Comparison of ENCODE assay signal across 8 cellular contexts in genomic region chr3:14178247-14179113, GRCh38. TPM values are rescaled to one million over a fixed set of nuclear protein-coding genes. Genes with fewer than 3 reads are reported as not detected.
DNase-seq lines count a peak whose midpoint lies in the region; ATAC-seq and TF ChIP-seq lines count a peak whose summit lies in the region.

Gene LSM3, plus strand, starts transcription at chr3:14178817. Its CDS starts 44 bp downstream, at chr3:14178861.
Gene XPC, minus strand, starts transcription at chr3:14178601. Its CDS starts 33 bp downstream, at chr3:14178568.

- ATAC-seq in GM19025 (IDR thresholded peaks at IDR 0.05; ENCODE audit: low read depth, unreplicated experiment) (peak; percentile 90), HG03342 (IDR thresholded peaks at IDR 0.05; ENCODE audit: unreplicated experiment) (peak; percentile 90)
- peak; percentile 88 for ATAC-seq in central memory CD8-positive, alpha-beta T cell (replicated peaks; ENCODE audit: extremely low read depth, poor library complexity, severe bottlenecking)

- H3K9me3 ChIP-seq in spleen = no peaks in the 10 kb centered on the region

- WGBS in spleen, 5 donors = 0 to 1% (median 0%) methylated on average over 61 to 78 of the region's 78 CpGs

- peaks cover 44% of the 10 kb centered on the region for H3K36me3 Mint-ChIP-seq in central memory CD8-positive, alpha-beta T cell (ENCODE audit: insufficient read depth)

- DNase-seq in AG09309 (ENCODE audit: low read depth) = peak; percentile 98
- DNase-seq in NCI-H446 (lab: John Stamatoyannopoulos, UW) = peak; percentile 91 to 96
- peak; percentile 96 for DNase-seq in activated CD4-positive, CD25-positive, alpha-beta regulatory T cell treated with anti-CD3 and anti-CD28 coated beads, Interleukin-2, amount 50 U/mL, for 16 hours (ENCODE audit: low read depth, low spot score)
- DNase-seq in central memory CD8-positive, alpha-beta T cell (ENCODE audit: low spot score in 2 of 2) = peak; percentile 99
- DNase-seq in inferior parietal cortex (ENCODE audit: extremely low spot score) = peak; percentile 100
- DNase-seq in spleen = peak; percentile 99

- intact Hi-C loops in spleen (cut with DNase I; ENCODE audit: low total_unique reads) = loop anchor here (5.0 kb wide), 1 partner anchor 56 kb away; the partner anchor contains the start of gene CHCHD4

- H3K27me3 ChIP-seq in spleen (replicated peaks in 1 of 7) = no peaks in the 10 kb centered on the region

- H3K27me3 Mint-ChIP-seq in central memory CD8-positive, alpha-beta T cell = no peaks in the 10 kb centered on the region

- H3K4me3 ChIP-seq in AG09309 (ENCODE audit: control insufficient read depth, low read depth, low read length) (peak within 1 kb of the TSS; percentile 84), spleen (peak within 1 kb of the TSS; percentile 62 to 90 (median 74))

- peak; percentile 70 to 94 (median 80) for TF ChIP-seq POLR2A in spleen (IDR thresholded peaks at IDR 0.05)

- peaks cover 36 to 91% (median 60%) of the 10 kb centered on the region in 6 donors for H3K4me1 ChIP-seq in spleen

- no peak for TF ChIP-seq CTCF in AG09309 (IDR thresholded peaks at IDR 0.05; ENCODE audit: control insufficient read depth, insufficient read depth, low read depth, low read length, missing control alignments)
- peak in 5 of 11 experiments; percentile 15 to 48 (median 24) for TF ChIP-seq CTCF in spleen (IDR thresholded peaks at IDR 0.05 in 8 of 11, conservative IDR thresholded peaks at IDR 0.05 in 3 of 11)

- peak within 1 kb of the TSS; percentile 100 for H3K27ac Mint-ChIP-seq in central memory CD8-positive, alpha-beta T cell (ENCODE audit: low read depth)

- peak within 1 kb of the TSS; percentile 95 for H3K4me3 Mint-ChIP-seq in central memory CD8-positive, alpha-beta T cell

- H3K4me1 Mint-ChIP-seq in central memory CD8-positive, alpha-beta T cell = peaks cover 70% of the 10 kb centered on the region

- H3K27ac ChIP-seq in spleen = peak within 1 kb of the TSS; percentile 95 to 99 (median 98)

- no peaks in the 10 kb centered on the region for H3K9me3 Mint-ChIP-seq in central memory CD8-positive, alpha-beta T cell

- peaks cover 0 to 27% (median 19%) of the 10 kb centered on the region in 6 donors for H3K36me3 ChIP-seq in spleen

RNA-seq across cellular contexts. Expression of gene LSM3, which starts in this region (rescaled TPM):
- total RNA-seq in spleen = 10 to 100 TPM in 2 of 7 donors, 1 to 10 TPM in 5; 7.5 to 13.2 (median 9.4) TPM
- polyA plus RNA-seq in spleen = 10 to 100 TPM in 2 of 3 donors, 1 to 10 TPM in 1; 9.8 to 15.8 (median 14.4) TPM

RNA-seq across cellular contexts. Expression of gene XPC, which starts in this region (rescaled TPM):
- 10 to 100 TPM; 31.5 to 65.6 (median 51.3) TPM for total RNA-seq in spleen
- 10 to 100 TPM; 16.1 to 25.0 (median 23.2) TPM for polyA plus RNA-seq in spleen

Comparison
In these comparisons a context has a peak if more than half of its experiments do, and no peak if none do; other contexts are left out.
1. Peak in every context shown above with its lines: DNase-seq, ATAC-seq, H3K4me3 ChIP-seq and H3K27ac ChIP-seq.